8 cellular contexts compared by ENCODE assay signal in genomic region chr7:27183682-27184341, GRCh38. TPM values are rescaled to one million over a fixed set of nuclear protein-coding genes. Genes with fewer than 3 reads are reported as not detected.
DNase-seq lines count a peak whose midpoint lies in the region; ATAC-seq, FAIRE-seq and TF ChIP-seq lines count a peak whose summit lies in the region.

No MANE protein-coding gene starts in this region.

- peak overlapping the region; percentile 80 to 87 for H3K4me3 Mint-ChIP-seq in effector memory CD8-positive, alpha-beta T cell

- peaks cover 67 to 93% of the 10 kb centered on the region in 2 donors for H3K27me3 Mint-ChIP-seq in effector memory CD8-positive, alpha-beta T cell

- H3K9ac ChIP-seq in rectal smooth muscle tissue (ENCODE audit: low read length), result peak overlapping the region; percentile 7

- peak overlapping the region; percentile 72 for H3K4me3 ChIP-seq in rectal smooth muscle tissue (ENCODE audit: low read length)

- FAIRE-seq in G401.6 (lab: Jason Lieb, UNC) (peak; percentile 27), GM12891 (lab: Jason Lieb, UNC) (no peak)

- peaks cover 45% of the 10 kb centered on the region for H3K36me3 Mint-ChIP-seq in effector memory CD8-positive, alpha-beta T cell (ENCODE audit: insufficient read depth)

- no peak for TF ChIP-seq POLR2A in GM12891 (IDR thresholded peaks at IDR 0.05; ENCODE audit: low read depth, low read length)

- peaks cover 37 to 44% of the 10 kb centered on the region in 2 donors for H3K4me1 Mint-ChIP-seq in effector memory CD8-positive, alpha-beta T cell (ENCODE audit: low read depth in 2 of 2)

- no peaks in the 10 kb centered on the region for H3K9me3 Mint-ChIP-seq in effector memory CD8-positive, alpha-beta T cell

- peak overlapping the region; percentile 96 for H3K27ac ChIP-seq in rectal smooth muscle tissue (ENCODE audit: low read depth, low read length)

- DNase-seq in NCI-H2171 treated with DMSO at 0.1 percent for 48 hours (lab: John Stamatoyannopoulos, UW) (peak; percentile 72), GM12891 (ENCODE audit: insufficient read length, low spot score) (no peak), SKM-1 (lab: John Stamatoyannopoulos, UW; ENCODE audit: unreplicated experiment) (no peak)
- DNase-seq in effector memory CD8-positive, alpha-beta T cell, result no peak

- no peaks in the 10 kb centered on the region for H3K36me3 ChIP-seq in rectal smooth muscle tissue (ENCODE audit: control insufficient read depth, insufficient read depth, low read length)

- H3K27me3 ChIP-seq in rectal smooth muscle tissue (ENCODE audit: control insufficient read depth, insufficient read depth, low read length), result peaks cover 6% of the 10 kb centered on the region

- no peak for ATAC-seq in effector memory CD8-positive, alpha-beta T cell (replicated peaks)
- ATAC-seq in HG03108 (IDR thresholded peaks at IDR 0.05; ENCODE audit: unreplicated experiment) (no peak), HG02884 (IDR thresholded peaks at IDR 0.05; ENCODE audit: unreplicated experiment) (no peak)

- peaks cover 14% of the 10 kb centered on the region for H3K4me1 ChIP-seq in rectal smooth muscle tissue (ENCODE audit: control insufficient read depth, insufficient read depth, low read length)

- no peak overlapping the region for H3K27ac Mint-ChIP-seq in effector memory CD8-positive, alpha-beta T cell

TF ChIP-seq in GM12891, 5 proteins besides CTCF, POLR2A, EP300 and RAD21:
- TF ChIP-seq POLR2AphosphoS5 (IDR thresholded peaks at IDR 0.05; ENCODE audit: low read depth, low read length), result no peak
- no peak for TF ChIP-seq PAX5 (IDR thresholded peaks at IDR 0.05; ENCODE audit: insufficient read depth, low read length, severe bottlenecking)
- TF ChIP-seq SPI1 (IDR thresholded peaks at IDR 0.05; ENCODE audit: low read depth, low read length), result no peak
- TF ChIP-seq TAF1 (IDR thresholded peaks at IDR 0.05; ENCODE audit: low read depth, low read length), result no peak
- TF ChIP-seq POU2F2 (IDR thresholded peaks at IDR 0.05; ENCODE audit: low read depth, low read length), result no peak

RNA-seq across cellular contexts. Expression of gene HOXA11, which starts 1.2 kb away (rescaled TPM):
- not detected for polyA plus RNA-seq in GM12891 (2012; ENCODE audit: low read depth, missing spikeins)

RNA-seq across cellular contexts. Expression of gene HOXA10, which starts 9.7 kb away (rescaled TPM):
- not detected for polyA plus RNA-seq in GM12891 (2012; ENCODE audit: low read depth, missing spikeins)

RNA-seq across cellular contexts. Expression of gene HOXA13, which starts 16.1 kb away (rescaled TPM):
- polyA plus RNA-seq in GM12891 (2012; ENCODE audit: low read depth, missing spikeins), result not detected

RNA-seq across cellular contexts. Expression of gene HOXA9, which starts 18.5 kb away (rescaled TPM):
- not detected for polyA plus RNA-seq in GM12891 (2012; ENCODE audit: low read depth, missing spikeins)

RNA-seq across cellular contexts. Expression of gene HOXA7, which starts 27.3 kb away (rescaled TPM):
- polyA plus RNA-seq in GM12891 (2012; ENCODE audit: low read depth, missing spikeins), result not detected
